ENCODE assay signal across 23 cellular contexts in genomic region chr17:77510133-77510796, GRCh38.
DNase-seq lines count a peak whose midpoint lies in the region; ATAC-seq and TF ChIP-seq lines count a peak whose summit lies in the region.
"Had no signal": no experiment of that assay in that cellular context is flagged by ENCODE, and none has a peak within 500 bp of the region (broad histone marks: within the 10 kb centered on the region; RNA-seq: fewer than 3 reads in every experiment).

No MANE protein-coding gene starts in this region.

- peaks cover 6% of the 10 kb centered on the region; the same call in 1 of the 2 replicates for H3K27me3 Mint-ChIP-seq in HFFc6 (ENCODE audit: insufficient read depth)

- H3K27me3 ChIP-seq in effector memory CD4-positive, alpha-beta T cell (replicated peaks; ENCODE audit: control insufficient read depth, insufficient read depth, low read length, poor library complexity, severe bottlenecking): no peaks in the 10 kb centered on the region

- no peak overlapping the region for H3K27ac Mint-ChIP-seq in HFFc6
- H3K27ac Mint-ChIP-seq: CD8-positive, alpha-beta memory T cell had no signal

- H3K4me1 ChIP-seq in effector memory CD4-positive, alpha-beta T cell (ENCODE audit: control insufficient read depth, insufficient read depth, low read length, poor library complexity, severe bottlenecking): no peaks in the 10 kb centered on the region
- H3K4me1 ChIP-seq: HAP-1 had no signal

- no peak for ATAC-seq in sciatic nerve

- no peaks in the 10 kb centered on the region for H3K36me3 ChIP-seq in effector memory CD4-positive, alpha-beta T cell (ENCODE audit: control insufficient read depth, insufficient read depth, low read length)
- H3K36me3 ChIP-seq: HAP-1 had no signal

- no peak overlapping the region for H3K27ac ChIP-seq in effector memory CD4-positive, alpha-beta T cell (ENCODE audit: insufficient read depth, low read length, poor library complexity, severe bottlenecking)
- H3K27ac ChIP-seq: GM23248, RWPE1 had no signal

- H3K9me3 ChIP-seq in effector memory CD4-positive, alpha-beta T cell (ENCODE audit: control insufficient read depth, low read length): no peaks in the 10 kb centered on the region

- peaks cover 6% of the 10 kb centered on the region; the same call in 1 of the 2 replicates for H3K4me1 Mint-ChIP-seq in HFFc6 (ENCODE audit: low read depth)

- no peak overlapping the region for H3K4me3 ChIP-seq in effector memory CD4-positive, alpha-beta T cell (ENCODE audit: insufficient read depth, low read depth, low read length, poor library complexity, severe bottlenecking)
- H3K4me3 ChIP-seq: GM23248, HAP-1 had no signal

- no peak for TF ChIP-seq CTCF in HFFc6 (IDR thresholded peaks at IDR 0.05)

- H3K9me3 Mint-ChIP-seq in HFFc6: peaks cover 10% of the 10 kb centered on the region

- peaks cover 9% of the 10 kb centered on the region for H3K36me3 Mint-ChIP-seq in HFFc6 (ENCODE audit: low read depth)

- H3K4me3 Mint-ChIP-seq in HFFc6: no peak overlapping the region
- H3K4me3 Mint-ChIP-seq: CD8-positive, alpha-beta memory T cell had no signal

- peak; percentile 4 for DNase-seq in activated T-cell treated with anti-CD3 and anti-CD28 coated beads, Interleukin-2, amount 50 U/mL, for 1 hour
- DNase-seq in activated T-cell treated with anti-CD3 and anti-CD28 coated beads, Interleukin-2, amount 50 U/mL, for 48 hours: no peak
- peak; percentile 34 for DNase-seq in D341Med (ENCODE audit: low spot score)
- peak; percentile 35 for DNase-seq in islet precursor cell
- DNase-seq in sciatic nerve (ENCODE audit: low spot score): peak; percentile 51
- DNase-seq in AML-193 (lab: John Stamatoyannopoulos, UW): no peak
- DNase-seq in HFFc6: no peak
- no peak for DNase-seq in effector memory CD4-positive, alpha-beta T cell
- DNase-seq: 8988T, C1 segment of cervical spinal cord, Calu3, GDM1, GM23248, KG1, NCI-H1092 treated with DMSO at 0.1 percent for 48 hours, NCI-H1436 treated with DMSO at 0.1 percent for 48 hours, NCI-H1930, NCI-H2227 treated with DMSO at 0.1 percent for 48 hours, NCI-H510A, SHP77 treated with DMSO at 0.1 percent for 48 hours had no signal

- intact Hi-C loops in sciatic nerve (cut with DNase I): no loop called here

Comparison
In these comparisons a context has a peak if more than half of its experiments do, and no peak if none do; other contexts are left out.
1. DNase-seq: peak in activated T-cell treated with anti-CD3 and anti-CD28 coated beads, Interleukin-2, amount 50 U/mL, for 1 hour (single experiment), D341Med (single experiment), islet precursor cell (single experiment) and sciatic nerve (single experiment); none in activated T-cell treated with anti-CD3 and anti-CD28 coated beads, Interleukin-2, amount 50 U/mL, for 48 hours (0 of 2), AML-193 (0 of 2), HFFc6 (single experiment) and effector memory CD4-positive, alpha-beta T cell (0 of 3).